8 cellular contexts compared by ENCODE assay signal in genomic region chr3:115040673-115041286, GRCh38.
DNase-seq lines count a peak whose midpoint lies in the region; TF ChIP-seq lines count a peak whose summit lies in the region.

No MANE protein-coding gene starts in this region.

- H2AK5ac ChIP-seq in mesenchymal stem cell (ENCODE audit: low read length, severe bottlenecking): no peak overlapping the region

- no peak overlapping the region for H3K18ac ChIP-seq in mesenchymal stem cell (ENCODE audit: low read depth in 1 of 2, low read length in 2 of 2)

- no peak overlapping the region for H3K14ac ChIP-seq in mesenchymal stem cell (ENCODE audit: low read length in 2 of 2)

- H3K27me3 ChIP-seq in SK-N-SH (ENCODE audit: insufficient read depth): no peaks in the 10 kb centered on the region
- no peaks in the 10 kb centered on the region for H3K27me3 ChIP-seq in mesenchymal stem cell (ENCODE audit: control insufficient read depth in 1 of 2, insufficient read depth in 1 of 2, low read length in 2 of 2)
- no peaks in the 10 kb centered on the region for H3K27me3 ChIP-seq in transverse colon

- H3K27ac ChIP-seq in SK-N-SH (ENCODE audit: low read depth in 2 of 2, low read length in 1 of 2): no peak overlapping the region
- no peak overlapping the region for H3K27ac ChIP-seq in mesenchymal stem cell (ENCODE audit: low read length, poor library complexity, severe bottlenecking)
- H3K27ac ChIP-seq in transverse colon: no peak overlapping the region

- H4K91ac ChIP-seq in mesenchymal stem cell (ENCODE audit: low read length): no peak overlapping the region

- CTCF ChIA-PET in SK-N-SH (lab: Yijun Ruan, JAX): interaction anchor here (0.7 to 1.3 kb wide), 5 partner anchors 9 to 208 kb away, joined by 3 to 6 read pairs (median 5); no protein-coding TSS in a partner anchor

- peak; percentile 67 for TF ChIP-seq RAD21 in SK-N-SH (IDR thresholded peaks at IDR 0.05; ENCODE audit: low read length)

- no peak for TF ChIP-seq POLR2A in transverse colon (IDR thresholded peaks at IDR 0.05)

- H2BK5ac ChIP-seq in mesenchymal stem cell (ENCODE audit: low read depth, low read length, poor library complexity, severe bottlenecking): no peak overlapping the region

- no peaks in the 10 kb centered on the region for H3K9me3 ChIP-seq in SK-N-SH
- no peaks in the 10 kb centered on the region for H3K9me3 ChIP-seq in mesenchymal stem cell (ENCODE audit: control insufficient read depth, low read length)
- no peaks in the 10 kb centered on the region for H3K9me3 ChIP-seq in transverse colon

- in situ Hi-C loops in transverse colon (cut with MboI; ENCODE audit: low pct_ligation_motif_present in 1 of 4, low pct_unique_long_range_greater_than_20kb in 1 of 4, low sequenced_read_pairs in 3 of 4): no loop called here
- in situ Hi-C loops in G401 (cut with HindIII; ENCODE audit: low sequenced_read_pairs): no loop called here

- H3K79me2 ChIP-seq in SK-N-SH (ENCODE audit: insufficient read depth): no peaks in the 10 kb centered on the region

- H2AFZ ChIP-seq in SK-N-SH (ENCODE audit: low read depth) (no peak overlapping the region), mesenchymal stem cell (ENCODE audit: low read depth, low read length) (no peak overlapping the region)

- H2BK120ac ChIP-seq in mesenchymal stem cell (ENCODE audit: low read depth, low read length): no peak overlapping the region

- peak; percentile 83 for TF ChIP-seq CTCF in SK-N-SH (IDR thresholded peaks at IDR 0.05)
- peak; percentile 78 for TF ChIP-seq CTCF in choroid plexus epithelial cell (conservative IDR thresholded peaks at IDR 0.05; ENCODE audit: low read depth, low read length)
- TF ChIP-seq CTCF in transverse colon (IDR thresholded peaks at IDR 0.05): peak in 4 of 5 experiments; percentile 32 to 57 (median 46)

- no peak overlapping the region; a peak in 1 of 4 replicates for H3K4me3 ChIP-seq in SK-N-SH (ENCODE audit: low read depth in 2 of 2, low read length in 1 of 2)
- no peak overlapping the region for H3K4me3 ChIP-seq in choroid plexus epithelial cell (ENCODE audit: low read depth, low read length)
- H3K4me3 ChIP-seq in mesenchymal stem cell (ENCODE audit: insufficient read depth in 1 of 2, low read depth in 1 of 2, low read length in 2 of 2): no peak overlapping the region
- no peak overlapping the region for H3K4me3 ChIP-seq in transverse colon

- H3K9ac ChIP-seq in SK-N-SH: no peak overlapping the region
- no peak overlapping the region for H3K9ac ChIP-seq in mesenchymal stem cell (ENCODE audit: low read length)

- 23% methylated on average over 4 of the region's 4 CpGs for WGBS in SK-N-SH (ENCODE audit: low lambda C conversion rate)
- no CpG with 5 or more reads among the region's 4 CpGs for WGBS in mesenchymal stem cell
- WGBS in transverse colon (ENCODE audit: low coverage in 1 of 2), 2 donors: 30 to 49% methylated on average over 4 of the region's 4 CpGs

- DNase-seq in activated CD8-positive, alpha-beta memory T cell treated with anti-CD3 and anti-CD28 coated beads, Interleukin-2, amount 50 U/mL, for 1 hour (ENCODE audit: extremely low read depth): peak; percentile 1
- DNase-seq in activated CD8-positive, alpha-beta memory T cell treated with anti-CD3 and anti-CD28 coated beads, Interleukin-2, amount 50 U/mL, for 48 hours: no peak
- DNase-seq in HPDE6-E6E7 (ENCODE audit: extremely low spot score) (peak; percentile 22), SK-N-SH (peak; percentile 43), choroid plexus epithelial cell (ENCODE audit: low read depth) (peak; percentile 76), mesenchymal stem cell (peak; percentile 43), transverse colon (peak; percentile 20), G401 (ENCODE audit: low spot score) (no peak)

- H3K4me2 ChIP-seq in SK-N-SH: no peak overlapping the region
- H3K4me2 ChIP-seq in mesenchymal stem cell (ENCODE audit: low read length, poor library complexity, severe bottlenecking): no peak overlapping the region

- H4K8ac ChIP-seq in mesenchymal stem cell (ENCODE audit: low read length): no peak overlapping the region

- no peak overlapping the region for H2BK12ac ChIP-seq in mesenchymal stem cell (ENCODE audit: low read length in 2 of 2)

- H3K4me1 ChIP-seq in SK-N-SH (ENCODE audit: control insufficient read depth in 1 of 2, insufficient read depth in 2 of 2, low read depth in 1 of 2, low read length in 1 of 2): no peaks in the 10 kb centered on the region; a peak in 1 of 4 replicates
- H3K4me1 ChIP-seq in mesenchymal stem cell (ENCODE audit: control insufficient read depth, insufficient read depth, low read depth, low read length): no peaks in the 10 kb centered on the region
- H3K4me1 ChIP-seq in transverse colon: no peaks in the 10 kb centered on the region

- no peak for TF ChIP-seq EP300 in SK-N-SH (IDR thresholded peaks at IDR 0.05; ENCODE audit: borderline replicate concordance in 1 of 2, low read depth in 1 of 2, low read length in 1 of 2)
- no peak for TF ChIP-seq EP300 in transverse colon (IDR thresholded peaks at IDR 0.05; ENCODE audit: low read depth)

- no peaks in the 10 kb centered on the region for H3K9me2 ChIP-seq in SK-N-SH

- intact Hi-C loops in transverse colon (cut with DNase I; ENCODE audit: low total_unique reads): no loop called here

- H2BK15ac ChIP-seq in mesenchymal stem cell (ENCODE audit: low read depth, poor library complexity, severe bottlenecking): no peak overlapping the region

- no peaks in the 10 kb centered on the region for H3F3A ChIP-seq in SK-N-SH (replicated peaks; ENCODE audit: insufficient read depth)

- H4K20me1 ChIP-seq in SK-N-SH (ENCODE audit: insufficient read depth): no peaks in the 10 kb centered on the region

- POLR2A ChIA-PET in SK-N-SH (lab: Yijun Ruan, JAX): no interaction called here

- no peak overlapping the region for H3K23ac ChIP-seq in mesenchymal stem cell (ENCODE audit: low read length in 2 of 2)

- no peak overlapping the region for H3K4ac ChIP-seq in mesenchymal stem cell (ENCODE audit: low read depth in 1 of 2, low read length in 2 of 2)

- H3K36me3 ChIP-seq in SK-N-SH (replicated peaks in 1 of 2; ENCODE audit: control insufficient read depth in 1 of 2, insufficient read depth in 2 of 2, low read length in 1 of 2): no peaks in the 10 kb centered on the region
- H3K36me3 ChIP-seq in mesenchymal stem cell (ENCODE audit: control insufficient read depth in 1 of 2, insufficient read depth in 2 of 2, low read depth in 1 of 2, low read length in 2 of 2): no peaks in the 10 kb centered on the region
- no peaks in the 10 kb centered on the region for H3K36me3 ChIP-seq in transverse colon

- no peaks in the 10 kb centered on the region for H3K79me1 ChIP-seq in mesenchymal stem cell (replicated peaks; ENCODE audit: low read length, poor library complexity, severe bottlenecking)

TF ChIP-seq in SK-N-SH, 30 proteins besides CTCF, POLR2A, EP300 and RAD21:
- peak; percentile 58 for TF ChIP-seq SMC3 (IDR thresholded peaks at IDR 0.05; ENCODE audit: low read depth, low read length)
- TF ChIP-seq TEAD4 (IDR thresholded peaks at IDR 0.05; ENCODE audit: borderline replicate concordance, insufficient read depth): no peak

Comparison
In these comparisons a context has a peak if more than half of its experiments do, and no peak if none do; other contexts are left out.
1. DNase-seq: peak in activated CD8-positive, alpha-beta memory T cell treated with anti-CD3 and anti-CD28 coated beads, Interleukin-2, amount 50 U/mL, for 1 hour (single experiment), HPDE6-E6E7 (single experiment), SK-N-SH (single experiment), choroid plexus epithelial cell (single experiment), mesenchymal stem cell (single experiment) and transverse colon (single experiment); none in activated CD8-positive, alpha-beta memory T cell treated with anti-CD3 and anti-CD28 coated beads, Interleukin-2, amount 50 U/mL, for 48 hours (single experiment) and G401 (single experiment).
2. Peak in every context shown above with its lines, with median percentiles within 50 percentile points of each other: CTCF ChIP-seq.